ENCODE assay signal across 9 cellular contexts in the genomic region with DNA sequence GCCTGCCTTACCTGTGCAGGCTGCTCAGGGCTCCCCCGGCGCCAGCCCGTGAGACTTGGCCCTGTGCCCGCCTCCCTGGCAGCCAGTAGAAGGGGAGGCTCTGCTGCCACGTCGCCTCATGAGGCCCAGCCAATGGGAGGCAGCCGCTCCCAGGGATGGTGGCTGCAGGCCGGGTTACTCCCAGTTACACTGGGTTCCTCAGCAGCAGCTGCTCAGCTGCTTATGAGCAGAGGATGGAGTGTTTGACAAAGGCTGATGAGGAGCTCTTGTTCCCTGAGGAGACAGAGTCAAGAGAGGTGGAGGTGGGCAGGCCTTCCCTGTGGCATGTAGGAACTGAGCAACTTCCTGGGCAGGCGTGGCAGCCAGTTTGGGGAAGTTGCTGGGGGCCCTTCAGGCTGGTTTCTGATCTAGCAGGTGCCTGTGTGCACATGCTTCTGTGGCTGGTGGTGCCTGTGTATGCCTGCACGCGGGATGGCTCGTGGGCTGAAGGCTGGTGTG. TPM values are rescaled to one million over a fixed set of nuclear protein-coding genes. Genes with fewer than 3 reads are reported as not detected.
DNase-seq lines count a peak whose midpoint lies in the region; ATAC-seq, FAIRE-seq and TF ChIP-seq lines count a peak whose summit lies in the region.
"Had no signal": no experiment of that assay in that cellular context is flagged by ENCODE, and none has a peak within 500 bp of the region (broad histone marks: within the 10 kb centered on the region; RNA-seq: fewer than 3 reads in every experiment).

No MANE protein-coding gene starts in this region.

- H3K9me3 ChIP-seq in GM12878 (replicated peaks; ENCODE audit: control insufficient read depth, insufficient read depth, low read length) (no peaks in the 10 kb centered on the region), neutrophil (no peaks in the 10 kb centered on the region)

- ATAC-seq in HG03039 (IDR thresholded peaks at IDR 0.05; ENCODE audit: unreplicated experiment) (peak; percentile 43), GM12878 (peak; percentile 80), HG02885 (IDR thresholded peaks at IDR 0.05; ENCODE audit: poor library complexity, unreplicated experiment) (no peak)

- H3K4me3 ChIP-seq in GM12878 (peak overlapping the region; percentile 14; the same call in 1 of the 2 replicates), neutrophil (ENCODE audit: low read depth in 1 of 2, low read length in 1 of 2) (peak overlapping the region; percentile 71 to 76)

- CTCF ChIA-PET in GM12878 (lab: Yijun Ruan, JAX): interaction anchor here (0.9 to 7.5 kb wide), 7 partner anchors 9 to 72 kb away, joined by 3 to 53 read pairs (median 8); partner anchors contain the start of gene MYCL

- H4K20me1 ChIP-seq in GM12878 (ENCODE audit: control insufficient read depth, insufficient read depth): no peaks in the 10 kb centered on the region

- no peak for TF ChIP-seq RAD21 in GM12878 (IDR thresholded peaks at IDR 0.05; ENCODE audit: insufficient read depth, low read depth, low read length)

- POLR2A ChIA-PET in GM12878 (lab: Charles Lee): interaction anchor here (0.5 to 1.7 kb wide), 5 partner anchors 10 to 25 kb away, joined by 3 to 6 read pairs (median 3); no protein-coding TSS in a partner anchor

- H3K4me1 ChIP-seq in GM12878 (ENCODE audit: control insufficient read depth, insufficient read depth, low read length) (peaks cover 22% of the 10 kb centered on the region), neutrophil (ENCODE audit: control insufficient read depth in 1 of 2, insufficient read depth in 1 of 2, low read depth in 1 of 2, low read length in 1 of 2) (peaks cover 73 to 76% of the 10 kb centered on the region in 2 experiments)

- H3K4me2 ChIP-seq in GM12878 (ENCODE audit: control insufficient read depth, insufficient read depth): peak overlapping the region; percentile 39

- no TSS peak for BruUV-seq in GM12878 (replicated peaks; lab: Mats Ljungman, UMichigan)

- no peak for TF ChIP-seq EP300 in GM12878 (IDR thresholded peaks at IDR 0.05; ENCODE audit: borderline replicate concordance in 1 of 2, control insufficient read depth in 1 of 2, low read depth in 2 of 2, low read length in 2 of 2)

- 15% methylated on average over 12 of the region's 12 CpGs for WGBS in GM12878 (ENCODE audit: insufficient coverage, insufficient replicate concordance, low lambda C conversion rate, missing lambda C conversion rate)

- H3K27me3 ChIP-seq in GM12878 (replicated peaks in 1 of 2; ENCODE audit: control insufficient read depth in 2 of 2, insufficient read depth in 2 of 2, low read length in 1 of 2): no peaks in the 10 kb centered on the region
- H3K27me3 ChIP-seq in neutrophil: peaks cover 8% of the 10 kb centered on the region

- peak overlapping the region; percentile 68 for H3K27ac ChIP-seq in GM12878 (ENCODE audit: control insufficient read depth, insufficient read depth)
- peak overlapping the region; percentile 97 for H3K27ac ChIP-seq in neutrophil

- peak; percentile 71 for TF ChIP-seq POLR2A in GM12878 (IDR thresholded peaks at IDR 0.05; ENCODE audit: low read depth, low read length)

- H2AFZ ChIP-seq in GM12878 (ENCODE audit: control insufficient read depth, low read depth, low read length): peak overlapping the region; percentile 85

- intact Hi-C loops in GM12878 (cut with micrococcal nuclease; ENCODE audit: unreplicated experiment): no loop called here

- DNase-seq in activated T-cell treated with anti-CD3 and anti-CD28 coated beads for 48 hours (ENCODE audit: low read depth) (peak; percentile 13), activated T-cell treated with anti-CD3 and anti-CD28 coated beads for 4 hours (no peak), NCI-H226 (peak; percentile 71), GM12878 (ENCODE audit: low read depth, low spot score) (peak; percentile 58), A172 (ENCODE audit: low spot score) (no peak)

- SMC1A ChIA-PET in GM12878 (lab: Charles Lee; ENCODE audit: uncharacterized antibody, unreplicated experiment): interaction anchor here (0.6 to 8.1 kb wide), 7 partner anchors 12 to 766 kb away, joined by 3 to 64 read pairs (median 4); partner anchors contain the start of gene CAP1

- H3K9ac ChIP-seq in GM12878 (ENCODE audit: control insufficient read depth, insufficient read depth, low read length): peak overlapping the region; percentile 36

- H3K36me3 ChIP-seq in GM12878 (ENCODE audit: control insufficient read depth in 2 of 2, insufficient read depth in 2 of 2, low read length in 1 of 2) (peaks cover 5 to 13% of the 10 kb centered on the region in 2 experiments), neutrophil (no peaks in the 10 kb centered on the region)

- FAIRE-seq in GM12878 (lab: Jason Lieb, UNC): peak; percentile 89

- TF ChIP-seq CTCF in GM12878 (IDR thresholded peaks at IDR 0.05 in 2 of 3, conservative IDR thresholded peaks at IDR 0.05 in 1 of 3; ENCODE audit: control insufficient read depth in 2 of 3, extremely low read depth in 1 of 3, insufficient read depth in 1 of 3, low read depth in 3 of 3, low read length in 3 of 3) (no peak), neutrophil (IDR thresholded peaks at IDR 0.05) (peak; percentile 46)

- RAD21 ChIA-PET in GM12878 (lab: Charles Lee; ENCODE audit: unreplicated experiment): interaction anchor here (0.6 to 7.4 kb wide), 7 partner anchors 12 to 115 kb away, joined by 3 to 39 read pairs (median 4); partner anchors contain the start of gene CAP1

- H3K79me2 ChIP-seq in GM12878 (ENCODE audit: control insufficient read depth, insufficient read depth, low read length): peaks cover 31% of the 10 kb centered on the region

- in situ Hi-C loops in GM12878 (cut with MboI): no loop called here

TF ChIP-seq in GM12878, 131 proteins besides CTCF, POLR2A, EP300 and RAD21 (continues in another document):
- TF ChIP-seq HDGF (IDR thresholded peaks at IDR 0.05) (peak; percentile 94), CBX3 (IDR thresholded peaks at IDR 0.05; ENCODE audit: borderline replicate concordance, low read depth) (no peak), IKZF2 (IDR thresholded peaks at IDR 0.05) (peak; percentile 73 to 79), IKZF1 (conservative IDR thresholded peaks at IDR 0.05) (peak; percentile 84), HDAC6 (IDR thresholded peaks at IDR 0.05; ENCODE audit: unreplicated experiment) (no peak), IRF5 (IDR thresholded peaks at IDR 0.05; ENCODE audit: borderline replicate concordance) (no peak), TCF12 (IDR thresholded peaks at IDR 0.05; ENCODE audit: low read depth, low read length) (0 out of 2 replicates have a peak, but pooled peaks have one; percentile 18), STAT3 (IDR thresholded peaks at IDR 0.05; ENCODE audit: low read depth, low read length) (no peak), MEF2B (IDR thresholded peaks at IDR 0.05; ENCODE audit: partially characterized antibody, poor library complexity, severe bottlenecking) (peak; percentile 33)

RNA-seq across cellular contexts. Expression of gene MFSD2A, which starts 5.6 kb away (rescaled TPM):
- 36.5 and 40.1 TPM in 2 replicates for total RNA-seq in GM12878 (2013; cell fraction: nucleolus; rRNA removed)
- total RNA-seq in GM12878 (2014; rRNA removed) (30.1 and 34.0 TPM in 2 replicates), GM12878 (2014; rRNA removed; fragmentation: Illumina TruSeq; extraction: Trizol) (13.3 and 14.0 TPM in 2 replicates), GM12878 (2021) (23.1 and 23.4 TPM in 2 replicates)
- 4.5 TPM for polyA plus RNA-seq in GM12878 (2011; ENCODE audit: low read depth)
- polyA plus RNA-seq in GM12878 (2011; rRNA removed) (6.5 and 11.0 TPM in 2 replicates), GM12878 (2014; fragmentation: Illumina TruSeq; extraction: Trizol) (19.5 and 21.6 TPM in 2 replicates), GM12878 (2014; fragmentation: Nextera tagmentation; extraction: Ambion mirVana) (1 to 10 TPM in 1 of 2 experiments, under 1 TPM in 1; 0.84 to 1.9 TPM), GM12878 (2014; rRNA removed) (21.7 and 21.9 TPM in 2 replicates), GM12878 (2016; fragmentation: Nextera tagmentation; extraction: Ambion mirVana) (10 to 100 TPM; 14.3 to 16.1 TPM)
- 14.0 and 15.4 TPM in 2 replicates for polyA plus RNA-seq in GM12878 (2011; cell fraction: cytosol; rRNA removed)
- polyA plus RNA-seq in GM12878 (2011; cell fraction: nucleus; rRNA removed): 54.2 and 55.9 TPM in 2 replicates
- 7.7 and 9.9 TPM in 2 replicates for polyA plus RNA-seq in GM12878 (2012)
- 15.6 and 23.0 TPM in 2 replicates for polyA minus RNA-seq in GM12878 (2011; rRNA and poly(A)+ RNA removed)
- 6.1 and 6.7 TPM in 2 replicates for polyA minus RNA-seq in GM12878 (2011; cell fraction: cytosol; rRNA and poly(A)+ RNA removed)
- polyA minus RNA-seq in GM12878 (2011; cell fraction: nucleus; rRNA and poly(A)+ RNA removed): 15.2 and 30.2 TPM in 2 replicates
- total RNA-seq in A172 (2014; rRNA removed; shearing (Covaris generic)): 1.8 and 3.0 TPM in 2 replicates

RNA-seq across cellular contexts. Expression of gene MYCL, which starts 58.8 kb away (rescaled TPM):
- 1.6 and 2.2 TPM in 2 replicates for total RNA-seq in GM12878 (2013; cell fraction: nucleolus; rRNA removed)
- total RNA-seq in GM12878 (2014; rRNA removed): 0.79 and 0.98 TPM in 2 replicates
- total RNA-seq in GM12878 (2014; rRNA removed; fragmentation: Illumina TruSeq; extraction: Trizol): 0.46 and 0.49 TPM in 2 replicates
- total RNA-seq in GM12878 (2021): 1.4 and 1.7 TPM in 2 replicates
- 0.72 TPM for polyA plus RNA-seq in GM12878 (2011; ENCODE audit: low read depth)
- 0.22 and 0.37 TPM in 2 replicates for polyA plus RNA-seq in GM12878 (2011; rRNA removed)
- polyA plus RNA-seq in GM12878 (2011; cell fraction: cytosol; rRNA removed): 0.19 and 0.25 TPM in 2 replicates
- 0.13 and 0.23 TPM in 2 replicates for polyA plus RNA-seq in GM12878 (2011; cell fraction: nucleus; rRNA removed)
- 0.72 and 1.2 TPM in 2 replicates for polyA plus RNA-seq in GM12878 (2012)
- 0.67 and 0.75 TPM in 2 replicates for polyA plus RNA-seq in GM12878 (2014; fragmentation: Illumina TruSeq; extraction: Trizol)
- under 1 TPM; 0.11 to 0.26 TPM for polyA plus RNA-seq in GM12878 (2014; fragmentation: Nextera tagmentation; extraction: Ambion mirVana)
- 0.24 and 0.77 TPM in 2 replicates for polyA plus RNA-seq in GM12878 (2014; rRNA removed)
- under 1 TPM in 1 of 2 experiments, not detected in 1; 0.40 TPM for polyA plus RNA-seq in GM12878 (2016; fragmentation: Nextera tagmentation; extraction: Ambion mirVana)
- 0.05 and 0.44 TPM in 2 replicates for polyA minus RNA-seq in GM12878 (2011; rRNA and poly(A)+ RNA removed)
- polyA minus RNA-seq in GM12878 (2011; cell fraction: cytosol; rRNA and poly(A)+ RNA removed): not detected in 2 replicates
- polyA minus RNA-seq in GM12878 (2011; cell fraction: nucleus; rRNA and poly(A)+ RNA removed): 0.67 and 0.73 TPM in 2 replicates
- 0.43 and 1.5 TPM in 2 replicates for total RNA-seq in A172 (2014; rRNA removed; shearing (Covaris generic))
- total RNA-seq: CD4-positive, CD25-positive, alpha-beta regulatory T cell had no signal

Comparison
In these comparisons a context has a peak if more than half of its experiments do, and no peak if none do; other contexts are left out.
1. DNase-seq: peak in activated T-cell treated with anti-CD3 and anti-CD28 coated beads for 48 hours (single experiment), NCI-H226 (single experiment) and GM12878 (single experiment); none in activated T-cell treated with anti-CD3 and anti-CD28 coated beads for 4 hours (single experiment) and A172 (single experiment).